In the genomic region with DNA sequence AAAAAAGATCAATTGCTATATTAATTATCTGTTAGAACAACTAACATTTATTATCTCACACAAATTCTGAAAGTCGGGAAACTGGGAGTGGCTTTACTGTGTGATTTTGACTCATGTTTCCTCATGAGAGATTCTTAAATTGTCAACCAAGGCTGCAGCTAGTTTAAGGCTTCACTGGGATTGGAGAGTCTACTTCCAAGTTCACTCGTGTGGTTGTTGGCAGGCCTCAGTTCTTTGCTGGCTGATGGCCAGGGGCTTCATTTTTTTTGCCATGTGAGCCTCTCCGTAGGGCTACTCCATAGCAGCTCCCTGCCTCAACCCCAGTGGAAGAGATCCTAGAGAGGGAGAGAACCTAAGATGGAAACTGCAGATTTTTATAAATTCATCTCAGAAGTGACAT, we compare ENCODE assay signal across 11 cellular contexts. TPM values are rescaled to one million over a fixed set of nuclear protein-coding genes. Genes with fewer than 3 reads are reported as not detected.
DNase-seq lines count a peak whose midpoint lies in the region; ATAC-seq, FAIRE-seq and TF ChIP-seq lines count a peak whose summit lies in the region.
"Had no signal": no experiment of that assay in that cellular context is flagged by ENCODE, and none has a peak within 500 bp of the region (broad histone marks: within the 10 kb centered on the region; RNA-seq: fewer than 3 reads in every experiment).

No MANE protein-coding gene starts in this region.

- no peak overlapping the region for H3K4me3 Mint-ChIP-seq in astrocyte (ENCODE audit: unreplicated experiment)
- H3K4me3 Mint-ChIP-seq in activated T-helper 1 cell treated with anti-CD3 and anti-CD28 coated beads, Interleukin-12 subunit alpha, Interleukin-12 subunit beta, Interleukin-2, Interleukin-4 antibody, amounts not matched to agents 30 ng/mL and 10 ng/mL and 1 ng/mL, durations not matched to agents 14 hours and 24 hours and 36 hours, result no peak overlapping the region

- H3K27ac Mint-ChIP-seq in astrocyte (ENCODE audit: unreplicated experiment), result no peak overlapping the region
- H3K27ac Mint-ChIP-seq in activated T-helper 1 cell treated with anti-CD3 and anti-CD28 coated beads, Interleukin-12 subunit alpha, Interleukin-12 subunit beta, Interleukin-2, Interleukin-4 antibody, amounts not matched to agents 30 ng/mL and 10 ng/mL and 1 ng/mL, durations not matched to agents 14 hours and 24 hours and 36 hours, result no peak overlapping the region

- intact Hi-C loops in activated T-helper 1 cell treated with anti-CD3 and anti-CD28 coated beads, Interleukin-12 subunit alpha, Interleukin-12 subunit beta, Interleukin-2, Interleukin-4 antibody, amounts not matched to agents 30 ng/mL and 10 ng/mL and 1 ng/mL, durations not matched to agents 14 hours and 24 hours and 36 hours (cut with micrococcal nuclease), result no loop called here

- no peak; the same call in 1 of the 3 replicates for ATAC-seq in SK-N-SH treated with all-trans-retinoic acid at 6 μM for 48 hours

- no peaks in the 10 kb centered on the region for H3K36me3 Mint-ChIP-seq in astrocyte (ENCODE audit: low read depth, unreplicated experiment)
- H3K36me3 Mint-ChIP-seq in activated T-helper 1 cell treated with anti-CD3 and anti-CD28 coated beads, Interleukin-12 subunit alpha, Interleukin-12 subunit beta, Interleukin-2, Interleukin-4 antibody, amounts not matched to agents 30 ng/mL and 10 ng/mL and 1 ng/mL, durations not matched to agents 14 hours and 24 hours and 36 hours (ENCODE audit: low read depth), result peaks cover 16% of the 10 kb centered on the region

- no peak overlapping the region for H3K4me2 ChIP-seq in astrocyte (ENCODE audit: low read length)

- no peak overlapping the region for H2AFZ ChIP-seq in astrocyte (ENCODE audit: low read depth, low read length)

- TF ChIP-seq CTCF in astrocyte (IDR thresholded peaks at IDR 0.05; ENCODE audit: insufficient read depth, low read depth, low read length), result no peak

- peaks cover 1% of the 10 kb centered on the region for H3K4me1 Mint-ChIP-seq in astrocyte (ENCODE audit: low read depth, unreplicated experiment)
- H3K4me1 Mint-ChIP-seq in activated T-helper 1 cell treated with anti-CD3 and anti-CD28 coated beads, Interleukin-12 subunit alpha, Interleukin-12 subunit beta, Interleukin-2, Interleukin-4 antibody, amounts not matched to agents 30 ng/mL and 10 ng/mL and 1 ng/mL, durations not matched to agents 14 hours and 24 hours and 36 hours (ENCODE audit: low read depth), result peaks cover 20% of the 10 kb centered on the region

- DNase-seq in CD1c-positive myeloid dendritic cell (ENCODE audit: extremely low spot score), result peak; percentile 12
- DNase-seq in astrocyte (ENCODE audit: low read depth), result peak; percentile 62
- DNase-seq in glomerular visceral epithelial cell (ENCODE audit: extremely low spot score), result peak; percentile 53
- DNase-seq in pulmonary artery endothelial cell (ENCODE audit: low read depth, low spot score), result peak; percentile 26
- no peak for DNase-seq in iPS-NIHi11 (ENCODE audit: low spot score)
- DNase-seq in NCI-H128 (lab: John Stamatoyannopoulos, UW; ENCODE audit: unreplicated experiment), result no peak
- DNase-seq in activated T-helper 1 cell treated with anti-CD3 and anti-CD28 coated beads, Interleukin-12 subunit alpha, Interleukin-12 subunit beta, Interleukin-2, Interleukin-4 antibody, amounts not matched to agents 30 ng/mL and 10 ng/mL and 1 ng/mL, durations not matched to agents 14 hours and 24 hours and 36 hours (ENCODE audit: low spot score), result no peak
- DNase-seq: stimulated activated CD4-positive, alpha-beta T cell treated with anti-CD3 and anti-CD28 coated beads, Interleukin-15, amount 100 ng/mL, for 24 hours had no signal

- no peak overlapping the region for H3K9ac ChIP-seq in astrocyte (ENCODE audit: low read length)

- no peaks in the 10 kb centered on the region for H3K27me3 Mint-ChIP-seq in astrocyte (ENCODE audit: low read depth, unreplicated experiment)
- no peaks in the 10 kb centered on the region for H3K27me3 Mint-ChIP-seq in activated T-helper 1 cell treated with anti-CD3 and anti-CD28 coated beads, Interleukin-12 subunit alpha, Interleukin-12 subunit beta, Interleukin-2, Interleukin-4 antibody, amounts not matched to agents 30 ng/mL and 10 ng/mL and 1 ng/mL, durations not matched to agents 14 hours and 24 hours and 36 hours (ENCODE audit: insufficient read depth)

- no peaks in the 10 kb centered on the region for H4K20me1 ChIP-seq in astrocyte (ENCODE audit: insufficient read depth, low read length)

- no peaks in the 10 kb centered on the region for H3K9me3 Mint-ChIP-seq in astrocyte (ENCODE audit: unreplicated experiment)
- no peaks in the 10 kb centered on the region for H3K9me3 Mint-ChIP-seq in activated T-helper 1 cell treated with anti-CD3 and anti-CD28 coated beads, Interleukin-12 subunit alpha, Interleukin-12 subunit beta, Interleukin-2, Interleukin-4 antibody, amounts not matched to agents 30 ng/mL and 10 ng/mL and 1 ng/mL, durations not matched to agents 14 hours and 24 hours and 36 hours

- peaks cover under 1% of the 10 kb centered on the region for H3K4me1 ChIP-seq in astrocyte (ENCODE audit: insufficient read depth, low read length)

- H3K9me3 ChIP-seq in astrocyte (ENCODE audit: insufficient read depth, low read depth, low read length), result no peaks in the 10 kb centered on the region

- no peak overlapping the region for H3K4me3 ChIP-seq in astrocyte (ENCODE audit: insufficient read depth, low read depth, low read length)

- no peaks in the 10 kb centered on the region for H3K79me2 ChIP-seq in astrocyte (ENCODE audit: insufficient read depth, low read length)

- FAIRE-seq in astrocyte (lab: Jason Lieb, UNC), result no peak
- FAIRE-seq: colon, GM18507 had no signal

- H3K36me3 ChIP-seq in astrocyte (ENCODE audit: insufficient read depth, low read length), result no peaks in the 10 kb centered on the region

- H3K27me3 ChIP-seq in astrocyte (ENCODE audit: insufficient read depth, low read length), result no peaks in the 10 kb centered on the region

- no peak overlapping the region for H3K27ac ChIP-seq in astrocyte (ENCODE audit: low read depth, low read length)

TF ChIP-seq in SK-N-SH treated with all-trans-retinoic acid at 6 μM for 48 hours, 23 proteins besides CTCF, POLR2A, EP300 and RAD21 (continues in another document):
- TF ChIP-seq SNAI2 (CRISPR knock-in tag; IDR thresholded peaks at IDR 0.05) (no peak), CSDC2 (CRISPR knock-in tag; IDR thresholded peaks at IDR 0.05) (no peak), ZNF70 (CRISPR knock-in tag; IDR thresholded peaks at IDR 0.05) (no peak), ZC3H10 (CRISPR knock-in tag; IDR thresholded peaks at IDR 0.05) (no peak), ZNF8 (CRISPR knock-in tag; IDR thresholded peaks at IDR 0.05) (no peak), BACH2 (CRISPR knock-in tag; IDR thresholded peaks at IDR 0.05; ENCODE audit: borderline replicate concordance) (no peak), PPARA (CRISPR knock-in tag; IDR thresholded peaks at IDR 0.05; ENCODE audit: borderline replicate concordance) (no peak), RARB (CRISPR knock-in tag; IDR thresholded peaks at IDR 0.05) (no peak), ISL1 (CRISPR knock-in tag; IDR thresholded peaks at IDR 0.05) (no peak)
- TF ChIP-seq, protein P1, sequence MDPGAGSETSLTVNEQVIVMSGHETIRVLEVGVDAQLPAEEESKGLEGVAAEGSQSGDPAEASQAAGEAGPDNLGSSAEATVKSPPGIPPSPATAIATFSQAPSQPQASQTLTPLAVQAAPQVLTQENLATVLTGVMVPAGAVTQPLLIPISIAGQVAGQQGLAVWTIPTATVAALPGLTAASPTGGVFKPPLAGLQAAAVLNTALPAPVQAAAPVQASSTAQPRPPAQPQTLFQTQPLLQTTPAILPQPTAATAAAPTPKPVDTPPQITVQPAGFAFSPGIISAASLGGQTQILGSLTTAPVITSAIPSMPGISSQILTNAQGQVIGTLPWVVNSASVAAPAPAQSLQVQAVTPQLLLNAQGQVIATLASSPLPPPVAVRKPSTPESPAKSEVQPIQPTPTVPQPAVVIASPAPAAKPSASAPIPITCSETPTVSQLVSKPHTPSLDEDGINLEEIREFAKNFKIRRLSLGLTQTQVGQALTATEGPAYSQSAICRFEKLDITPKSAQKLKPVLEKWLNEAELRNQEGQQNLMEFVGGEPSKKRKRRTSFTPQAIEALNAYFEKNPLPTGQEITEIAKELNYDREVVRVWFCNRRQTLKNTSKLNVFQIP (CRISPR knock-in tag; IDR thresholded peaks at IDR 0.05; ENCODE audit: borderline replicate concordance, low read depth), result no peak
- TF ChIP-seq, protein P2, sequence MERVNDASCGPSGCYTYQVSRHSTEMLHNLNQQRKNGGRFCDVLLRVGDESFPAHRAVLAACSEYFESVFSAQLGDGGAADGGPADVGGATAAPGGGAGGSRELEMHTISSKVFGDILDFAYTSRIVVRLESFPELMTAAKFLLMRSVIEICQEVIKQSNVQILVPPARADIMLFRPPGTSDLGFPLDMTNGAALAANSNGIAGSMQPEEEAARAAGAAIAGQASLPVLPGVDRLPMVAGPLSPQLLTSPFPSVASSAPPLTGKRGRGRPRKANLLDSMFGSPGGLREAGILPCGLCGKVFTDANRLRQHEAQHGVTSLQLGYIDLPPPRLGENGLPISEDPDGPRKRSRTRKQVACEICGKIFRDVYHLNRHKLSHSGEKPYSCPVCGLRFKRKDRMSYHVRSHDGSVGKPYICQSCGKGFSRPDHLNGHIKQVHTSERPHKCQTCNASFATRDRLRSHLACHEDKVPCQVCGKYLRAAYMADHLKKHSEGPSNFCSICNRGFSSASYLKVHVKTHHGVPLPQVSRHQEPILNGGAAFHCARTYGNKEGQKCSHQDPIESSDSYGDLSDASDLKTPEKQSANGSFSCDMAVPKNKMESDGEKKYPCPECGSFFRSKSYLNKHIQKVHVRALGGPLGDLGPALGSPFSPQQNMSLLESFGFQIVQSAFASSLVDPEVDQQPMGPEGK (CRISPR knock-in tag; IDR thresholded peaks at IDR 0.05; ENCODE audit: borderline replicate concordance), result no peak
- TF ChIP-seq, protein P3, sequence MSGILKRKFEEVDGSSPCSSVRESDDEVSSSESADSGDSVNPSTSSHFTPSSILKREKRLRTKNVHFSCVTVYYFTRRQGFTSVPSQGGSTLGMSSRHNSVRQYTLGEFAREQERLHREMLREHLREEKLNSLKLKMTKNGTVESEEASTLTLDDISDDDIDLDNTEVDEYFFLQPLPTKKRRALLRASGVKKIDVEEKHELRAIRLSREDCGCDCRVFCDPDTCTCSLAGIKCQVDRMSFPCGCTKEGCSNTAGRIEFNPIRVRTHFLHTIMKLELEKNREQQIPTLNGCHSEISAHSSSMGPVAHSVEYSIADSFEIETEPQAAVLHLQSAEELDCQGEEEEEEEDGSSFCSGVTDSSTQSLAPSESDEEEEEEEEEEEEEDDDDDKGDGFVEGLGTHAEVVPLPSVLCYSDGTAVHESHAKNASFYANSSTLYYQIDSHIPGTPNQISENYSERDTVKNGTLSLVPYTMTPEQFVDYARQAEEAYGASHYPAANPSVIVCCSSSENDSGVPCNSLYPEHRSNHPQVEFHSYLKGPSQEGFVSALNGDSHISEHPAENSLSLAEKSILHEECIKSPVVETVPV (CRISPR knock-in tag; IDR thresholded peaks at IDR 0.05), result no peak

RNA-seq across cellular contexts. Expression of a gene that starts 24.5 kb away (rescaled TPM):
- 3.7 and 4.1 TPM in 2 replicates for total RNA-seq in astrocyte
- 13.7 and 21.2 TPM in 2 replicates for total RNA-seq in pulmonary artery endothelial cell
- total RNA-seq in activated T-helper 1 cell treated with anti-CD3 and anti-CD28 coated beads, Interleukin-12 subunit alpha, Interleukin-12 subunit beta, Interleukin-2, Interleukin-4 antibody, amounts not matched to agents 30 ng/mL and 10 ng/mL and 1 ng/mL, durations not matched to agents 14 hours and 24 hours and 36 hours, result 4.9 and 5.4 TPM in 2 replicates

Comparison
In these comparisons a context has a peak if more than half of its experiments do, and no peak if none do; other contexts are left out.
1. DNase-seq: peak in CD1c-positive myeloid dendritic cell (single experiment), astrocyte (single experiment), glomerular visceral epithelial cell (single experiment) and pulmonary artery endothelial cell (single experiment); none in iPS-NIHi11 (single experiment), NCI-H128 (single experiment) and activated T-helper 1 cell treated with anti-CD3 and anti-CD28 coated beads, Interleukin-12 subunit alpha, Interleukin-12 subunit beta, Interleukin-2, Interleukin-4 antibody, amounts not matched to agents 30 ng/mL and 10 ng/mL and 1 ng/mL, durations not matched to agents 14 hours and 24 hours and 36 hours (single experiment).